Comparison of ENCODE assay signal across 9 cellular contexts in genomic region chrX:136710324-136710951, GRCh38.
A peak's percentile ranks its signal among the peaks of the same experiment; 100 is the strongest.
DNase-seq lines count a peak whose midpoint lies in the region; ATAC-seq and TF ChIP-seq lines count a peak whose summit lies in the region.
"Had no signal": no experiment of that assay in that cellular context is flagged by ENCODE, and none has a peak within 500 bp of the region (broad histone marks: within the 10 kb centered on the region; RNA-seq: fewer than 3 reads in every experiment).

No MANE protein-coding gene starts in this region.

- no peaks in the 10 kb centered on the region for H3K36me3 ChIP-seq in SK-N-SH (replicated peaks in 1 of 2; ENCODE audit: control insufficient read depth in 1 of 2, insufficient read depth in 2 of 2, low read length in 1 of 2)
- no peaks in the 10 kb centered on the region for H3K36me3 ChIP-seq in HAP-1 (replicated peaks)
- H3K36me3 ChIP-seq in WERI-Rb-1: no peaks in the 10 kb centered on the region

- no peaks in the 10 kb centered on the region for H3K27me3 Mint-ChIP-seq in activated naive CD8-positive, alpha-beta T cell treated with anti-CD3 and anti-CD28 coated beads, Interleukin-2, amount 50 U/mL, for 24 hours
- H3K27me3 Mint-ChIP-seq in osteocyte (ENCODE audit: unreplicated experiment): no peaks in the 10 kb centered on the region

- H3K27ac Mint-ChIP-seq in activated naive CD8-positive, alpha-beta T cell treated with anti-CD3 and anti-CD28 coated beads, Interleukin-2, amount 50 U/mL, for 24 hours: peak overlapping the region; percentile 98
- H3K27ac Mint-ChIP-seq in osteocyte (ENCODE audit: unreplicated experiment): peak overlapping the region; percentile 50

- WGBS in SK-N-SH (ENCODE audit: low lambda C conversion rate): 5% methylated on average over 2 of the region's 2 CpGs

- H3K27ac ChIP-seq in SK-N-SH (ENCODE audit: low read depth in 2 of 2, low read length in 1 of 2): peak overlapping the region in 1 of 2 experiments; percentile 47; a peak in 2 of 4 replicates
- H3K27ac ChIP-seq in WERI-Rb-1: no peak overlapping the region
- H3K27ac ChIP-seq: 22Rv1 had no signal

- no peaks in the 10 kb centered on the region for H3F3A ChIP-seq in SK-N-SH (replicated peaks; ENCODE audit: insufficient read depth)

- DNase-seq in SK-N-SH (no peak), osteocyte (ENCODE audit: extremely low spot score, unreplicated experiment) (no peak), HAP-1 (ENCODE audit: low spot score in 2 of 2) (no peak), NCI-H2029 treated with DMSO at 0.1 percent for 48 hours (lab: John Stamatoyannopoulos, UW) (no peak), WERI-Rb-1 (no peak)
- DNase-seq in activated naive CD8-positive, alpha-beta T cell treated with anti-CD3 and anti-CD28 coated beads, Interleukin-2, amount 50 U/mL, for 24 hours: no peak

- TF ChIP-seq CTCF in SK-N-SH (IDR thresholded peaks at IDR 0.05) (no peak), osteocyte (IDR thresholded peaks at IDR 0.05) (no peak), WERI-Rb-1 (IDR thresholded peaks at IDR 0.05; ENCODE audit: low read depth, low read length) (no peak)

- POLR2A ChIA-PET in SK-N-SH (lab: Yijun Ruan, JAX): no interaction called here

- H3K27me3 ChIP-seq in SK-N-SH (ENCODE audit: insufficient read depth) (no peaks in the 10 kb centered on the region), HAP-1 (ENCODE audit: low read depth) (no peaks in the 10 kb centered on the region), WERI-Rb-1 (ENCODE audit: insufficient read depth, low read depth, severe bottlenecking) (peaks cover 25% of the 10 kb centered on the region)

- H3K9ac ChIP-seq in SK-N-SH: peak overlapping the region; percentile 11; the same call in 1 of the 2 replicates

- no peak for TF ChIP-seq RAD21 in SK-N-SH (IDR thresholded peaks at IDR 0.05; ENCODE audit: low read length)

- no peaks in the 10 kb centered on the region for H3K79me2 ChIP-seq in SK-N-SH (ENCODE audit: insufficient read depth)

- no peaks in the 10 kb centered on the region for H4K20me1 ChIP-seq in SK-N-SH (ENCODE audit: insufficient read depth)

- peaks cover 17% of the 10 kb centered on the region for H3K36me3 Mint-ChIP-seq in activated naive CD8-positive, alpha-beta T cell treated with anti-CD3 and anti-CD28 coated beads, Interleukin-2, amount 50 U/mL, for 24 hours (ENCODE audit: low read depth)
- H3K36me3 Mint-ChIP-seq in osteocyte (ENCODE audit: unreplicated experiment): no peaks in the 10 kb centered on the region

- peak overlapping the region; percentile 45 for H3K4me3 Mint-ChIP-seq in activated naive CD8-positive, alpha-beta T cell treated with anti-CD3 and anti-CD28 coated beads, Interleukin-2, amount 50 U/mL, for 24 hours
- no peak overlapping the region for H3K4me3 Mint-ChIP-seq in osteocyte (ENCODE audit: unreplicated experiment)

- no peak for TF ChIP-seq EP300 in SK-N-SH (IDR thresholded peaks at IDR 0.05; ENCODE audit: borderline replicate concordance in 1 of 2, low read depth in 1 of 2, low read length in 1 of 2)

- H2AFZ ChIP-seq in SK-N-SH (ENCODE audit: low read depth): peak overlapping the region; percentile 61; the same call in 1 of the 2 replicates

- H3K4me3 ChIP-seq in SK-N-SH (ENCODE audit: low read depth in 2 of 2, low read length in 1 of 2) (no peak overlapping the region), HAP-1 (no peak overlapping the region), WERI-Rb-1 (ENCODE audit: low read depth, low read length) (no peak overlapping the region)

- H3K9me3 Mint-ChIP-seq in activated naive CD8-positive, alpha-beta T cell treated with anti-CD3 and anti-CD28 coated beads, Interleukin-2, amount 50 U/mL, for 24 hours: no peaks in the 10 kb centered on the region
- H3K9me3 Mint-ChIP-seq in osteocyte (ENCODE audit: unreplicated experiment): no peaks in the 10 kb centered on the region

- H3K4me1 ChIP-seq in SK-N-SH (ENCODE audit: control insufficient read depth in 1 of 2, insufficient read depth in 2 of 2, low read depth in 1 of 2, low read length in 1 of 2) (no peaks in the 10 kb centered on the region; a peak in 1 of 4 replicates), HAP-1 (peaks cover 15% of the 10 kb centered on the region)

- no peaks in the 10 kb centered on the region for H3K9me3 ChIP-seq in SK-N-SH
- no peaks in the 10 kb centered on the region for H3K9me3 ChIP-seq in HAP-1
- H3K9me3 ChIP-seq in WERI-Rb-1 (ENCODE audit: severe bottlenecking): no peaks in the 10 kb centered on the region

- in situ Hi-C loops in HAP-1 (cut with MboI; ENCODE audit: low sequenced_read_pairs): loop anchor here (10.0 kb wide), 1 partner anchor 214 kb away; no protein-coding TSS in a partner anchor

- CTCF ChIA-PET in SK-N-SH (lab: Yijun Ruan, JAX): interaction anchor here (0.9 to 3.7 kb wide), 9 partner anchors 15 to 341 kb away, joined by 3 to 26 read pairs (median 4); partner anchors contain the start of gene RBMX

- H3K9me2 ChIP-seq in SK-N-SH: no peaks in the 10 kb centered on the region

- peak overlapping the region; percentile 40; the same call in 1 of the 2 replicates for H3K4me2 ChIP-seq in SK-N-SH

- peaks cover 69% of the 10 kb centered on the region for H3K4me1 Mint-ChIP-seq in activated naive CD8-positive, alpha-beta T cell treated with anti-CD3 and anti-CD28 coated beads, Interleukin-2, amount 50 U/mL, for 24 hours
- H3K4me1 Mint-ChIP-seq in osteocyte (ENCODE audit: unreplicated experiment): peaks cover 13% of the 10 kb centered on the region

- ATAC-seq in SK-N-SH treated with all-trans-retinoic acid at 6 μM for 48 hours: no peak
- peak; percentile 34 for ATAC-seq in HG03103 (IDR thresholded peaks at IDR 0.05; ENCODE audit: low read depth, unreplicated experiment)
- peak; percentile 91 for ATAC-seq in activated naive CD8-positive, alpha-beta T cell treated with anti-CD3 and anti-CD28 coated beads, Interleukin-2, amount 50 U/mL, for 24 hours

TF ChIP-seq in SK-N-SH, 30 proteins besides CTCF, POLR2A, EP300 and RAD21:
- TF ChIP-seq ELF1 (IDR thresholded peaks at IDR 0.05) (no peak), MXI1 (IDR thresholded peaks at IDR 0.05; ENCODE audit: low read depth, low read length) (no peak), TEAD4 (IDR thresholded peaks at IDR 0.05; ENCODE audit: borderline replicate concordance, insufficient read depth) (no peak), FOXJ3 (CRISPR knock-in tag; IDR thresholded peaks at IDR 0.05) (no peak)
- TF ChIP-seq, protein P1, sequence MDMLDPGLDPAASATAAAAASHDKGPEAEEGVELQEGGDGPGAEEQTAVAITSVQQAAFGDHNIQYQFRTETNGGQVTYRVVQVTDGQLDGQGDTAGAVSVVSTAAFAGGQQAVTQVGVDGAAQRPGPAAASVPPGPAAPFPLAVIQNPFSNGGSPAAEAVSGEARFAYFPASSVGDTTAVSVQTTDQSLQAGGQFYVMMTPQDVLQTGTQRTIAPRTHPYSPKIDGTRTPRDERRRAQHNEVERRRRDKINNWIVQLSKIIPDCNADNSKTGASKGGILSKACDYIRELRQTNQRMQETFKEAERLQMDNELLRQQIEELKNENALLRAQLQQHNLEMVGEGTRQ (IDR thresholded peaks at IDR 0.05; ENCODE audit: borderline replicate concordance, low read depth, low read length): no peak

TF ChIP-seq in SK-N-SH treated with all-trans-retinoic acid at 6 μM for 48 hours, 23 proteins besides CTCF, POLR2A, EP300 and RAD21 (continues in another document):
- TF ChIP-seq ARNTL (CRISPR knock-in tag; IDR thresholded peaks at IDR 0.05; ENCODE audit: borderline replicate concordance, low read depth): no peak
- TF ChIP-seq RARB (CRISPR knock-in tag; IDR thresholded peaks at IDR 0.05): no peak
- no peak for TF ChIP-seq ZC3H10 (CRISPR knock-in tag; IDR thresholded peaks at IDR 0.05)
- no peak for TF ChIP-seq TSHZ2 (CRISPR knock-in tag; IDR thresholded peaks at IDR 0.05)
- TF ChIP-seq, protein P2, sequence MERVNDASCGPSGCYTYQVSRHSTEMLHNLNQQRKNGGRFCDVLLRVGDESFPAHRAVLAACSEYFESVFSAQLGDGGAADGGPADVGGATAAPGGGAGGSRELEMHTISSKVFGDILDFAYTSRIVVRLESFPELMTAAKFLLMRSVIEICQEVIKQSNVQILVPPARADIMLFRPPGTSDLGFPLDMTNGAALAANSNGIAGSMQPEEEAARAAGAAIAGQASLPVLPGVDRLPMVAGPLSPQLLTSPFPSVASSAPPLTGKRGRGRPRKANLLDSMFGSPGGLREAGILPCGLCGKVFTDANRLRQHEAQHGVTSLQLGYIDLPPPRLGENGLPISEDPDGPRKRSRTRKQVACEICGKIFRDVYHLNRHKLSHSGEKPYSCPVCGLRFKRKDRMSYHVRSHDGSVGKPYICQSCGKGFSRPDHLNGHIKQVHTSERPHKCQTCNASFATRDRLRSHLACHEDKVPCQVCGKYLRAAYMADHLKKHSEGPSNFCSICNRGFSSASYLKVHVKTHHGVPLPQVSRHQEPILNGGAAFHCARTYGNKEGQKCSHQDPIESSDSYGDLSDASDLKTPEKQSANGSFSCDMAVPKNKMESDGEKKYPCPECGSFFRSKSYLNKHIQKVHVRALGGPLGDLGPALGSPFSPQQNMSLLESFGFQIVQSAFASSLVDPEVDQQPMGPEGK (CRISPR knock-in tag; IDR thresholded peaks at IDR 0.05; ENCODE audit: borderline replicate concordance): no peak
- TF ChIP-seq ZFP3 (CRISPR knock-in tag; IDR thresholded peaks at IDR 0.05): no peak
